ENCODE assay signal across 10 cellular contexts in genomic region chr16:30357085-30357714, GRCh38. TPM values are rescaled to one million over a fixed set of nuclear protein-coding genes. Genes with fewer than 3 reads are reported as not detected.
DNase-seq lines count a peak whose midpoint lies in the region; ATAC-seq and TF ChIP-seq lines count a peak whose summit lies in the region.
"Had no signal": no experiment of that assay in that cellular context is flagged by ENCODE, and none has a peak within 500 bp of the region (broad histone marks: within the 10 kb centered on the region; RNA-seq: fewer than 3 reads in every experiment).

No MANE protein-coding gene starts in this region.

- peaks cover 32% of the 10 kb centered on the region for H3K4me1 ChIP-seq in CD4-positive, alpha-beta memory T cell (ENCODE audit: insufficient read depth, low read length)
- peaks cover 18% of the 10 kb centered on the region for H3K4me1 ChIP-seq in Loucy (ENCODE audit: insufficient read depth, low read length, poor library complexity, severe bottlenecking)

- peaks cover 76% of the 10 kb centered on the region for H3K79me2 ChIP-seq in Loucy (ENCODE audit: insufficient read depth, low read length)

- POLR2A ChIA-PET in CD4-positive, alpha-beta memory T cell (lab: Charles Lee; ENCODE audit: partially characterized antibody) = interaction anchor here (0.6 to 7.2 kb wide), 9 partner anchors 9 to 292 kb away, joined by 3 to 59 read pairs (median 7); partner anchors contain the start of genes ALDOA, SEPTIN1, TBC1D10B and TBX6

- H3F3A ChIP-seq in Loucy (ENCODE audit: low read depth) = no peaks in the 10 kb centered on the region

- peak overlapping the region; percentile 92 for H3K4me2 ChIP-seq in Loucy (ENCODE audit: low read depth, low read length, poor library complexity, severe bottlenecking)

- H3K36me3 Mint-ChIP-seq in CD4-positive, alpha-beta memory T cell = peaks cover 12 to 62% of the 10 kb centered on the region in 2 donors
- H3K36me3 Mint-ChIP-seq in brain (peaks cover 33% of the 10 kb centered on the region), nephron progenitor cell (ENCODE audit: low read depth) (peaks cover 36% of the 10 kb centered on the region)

- H3K4me3 Mint-ChIP-seq in CD4-positive, alpha-beta memory T cell = no peak overlapping the region
- peak overlapping the region; percentile 4 to 97 (median 36) for H3K4me3 Mint-ChIP-seq in brain
- H3K4me3 Mint-ChIP-seq in nephron progenitor cell = no peak overlapping the region

- peaks cover 15 to 42% (median 24%) of the 10 kb centered on the region in 4 donors for H3K4me1 Mint-ChIP-seq in CD4-positive, alpha-beta memory T cell
- H3K4me1 Mint-ChIP-seq in brain (peaks cover 47% of the 10 kb centered on the region), nephron progenitor cell (peaks cover 64% of the 10 kb centered on the region)

- no peaks in the 10 kb centered on the region for H3K9me3 ChIP-seq in CD4-positive, alpha-beta memory T cell (ENCODE audit: control insufficient read depth in 1 of 2, low read length in 2 of 2)
- no peaks in the 10 kb centered on the region for H3K9me3 ChIP-seq in Loucy (ENCODE audit: insufficient read depth, low read depth, low read length)

- no peaks in the 10 kb centered on the region for H3K27me3 ChIP-seq in CD4-positive, alpha-beta memory T cell (ENCODE audit: insufficient read depth, low read length)
- no peaks in the 10 kb centered on the region for H3K27me3 ChIP-seq in Loucy (ENCODE audit: insufficient read depth, low read length, poor library complexity, severe bottlenecking)

- TF ChIP-seq CTCF in Loucy (conservative IDR thresholded peaks at IDR 0.05; ENCODE audit: low read length) = no peak
- TF ChIP-seq CTCF in brain (conservative IDR thresholded peaks at IDR 0.05) = no peak
- no peak for TF ChIP-seq CTCF in nephron progenitor cell (IDR thresholded peaks at IDR 0.05)

- ATAC-seq in HG02763 (IDR thresholded peaks at IDR 0.05; ENCODE audit: unreplicated experiment) = no peak

- H2AFZ ChIP-seq in Loucy (ENCODE audit: low read length) = no peak overlapping the region

- H3K9me3 Mint-ChIP-seq in CD4-positive, alpha-beta memory T cell = no peaks in the 10 kb centered on the region
- H3K9me3 Mint-ChIP-seq in brain = peaks cover 0 to 3% (median 0%) of the 10 kb centered on the region in 5 experiments
- H3K9me3 Mint-ChIP-seq in nephron progenitor cell = no peaks in the 10 kb centered on the region

- peak overlapping the region; percentile 88 for H3K9ac ChIP-seq in Loucy (ENCODE audit: low read depth, low read length, poor library complexity, severe bottlenecking)

- H3K27ac ChIP-seq in CD4-positive, alpha-beta memory T cell (ENCODE audit: low read depth, low read length) = no peak overlapping the region

- peaks cover 12% of the 10 kb centered on the region for H4K20me1 ChIP-seq in Loucy (ENCODE audit: insufficient read depth, low read length, poor library complexity, severe bottlenecking)

- peaks cover 37% of the 10 kb centered on the region for H3K36me3 ChIP-seq in CD4-positive, alpha-beta memory T cell (ENCODE audit: insufficient read depth, low read length)
- H3K36me3 ChIP-seq in Loucy (ENCODE audit: insufficient read depth, low read length) = peaks cover 40% of the 10 kb centered on the region; the same call in 1 of the 2 replicates

- CTCF ChIA-PET in CD4-positive, alpha-beta memory T cell (lab: Charles Lee; ENCODE audit: partially characterized antibody) = interaction anchor here (1.0 to 3.0 kb wide), 2 partner anchors 52 to 206 kb away, joined by 3 to 13 read pairs; no protein-coding TSS in a partner anchor

- H3K27me3 Mint-ChIP-seq in CD4-positive, alpha-beta memory T cell = no peaks in the 10 kb centered on the region
- peaks cover 11% of the 10 kb centered on the region for H3K27me3 Mint-ChIP-seq in brain
- H3K27me3 Mint-ChIP-seq in nephron progenitor cell (ENCODE audit: low read depth, poor library complexity) = peaks cover 6% of the 10 kb centered on the region

- intact Hi-C loops in CD4-positive, alpha-beta memory T cell (cut with micrococcal nuclease) = no loop called here

- peak overlapping the region in 6 of 7 donors; percentile 56 to 99 (median 74) for H3K27ac Mint-ChIP-seq in CD4-positive, alpha-beta memory T cell
- peak overlapping the region in 4 of 5 experiments; percentile 59 to 100 (median 80) for H3K27ac Mint-ChIP-seq in brain
- H3K27ac Mint-ChIP-seq in nephron progenitor cell = peak overlapping the region; percentile 92

- no peaks in the 10 kb centered on the region for H3K9me2 ChIP-seq in Loucy (replicated peaks; ENCODE audit: low read depth, low read length)

- DNase-seq in CD4-positive, alpha-beta memory T cell = no peak
- DNase-seq in nephron progenitor cell = no peak
- no peak for DNase-seq in stimulated activated CD4-positive, alpha-beta T cell treated with anti-CD3 and anti-CD28 coated beads, Interleukin-4, amount 100 ng/mL, for 4 hours
- no peak for DNase-seq in SW480 (ENCODE audit: low spot score)
- no peak for DNase-seq in COR-L47 (lab: John Stamatoyannopoulos, UW)
- DNase-seq: activated CD4-positive, alpha-beta T cell treated with anti-CD3 and anti-CD28 coated beads for 4 hours; NCI-H446 treated with DMSO at 0.1 percent for 48 hours had no signal

- H3K4me3 ChIP-seq in CD4-positive, alpha-beta memory T cell (ENCODE audit: low read length in 2 of 2) = no peak overlapping the region
- H3K4me3 ChIP-seq in Loucy (ENCODE audit: low read length, poor library complexity, severe bottlenecking) = peak overlapping the region; percentile 90

RNA-seq across cellular contexts. Expression of gene CD2BP2, which starts 2.1 kb away (rescaled TPM):
- 10 to 100 TPM; 72.9 to 79.4 TPM for total RNA-seq in CD4-positive, alpha-beta memory T cell
- polyA plus RNA-seq in CD4-positive, alpha-beta memory T cell = 10 to 100 TPM; 23.7 to 24.4 TPM
- polyA plus RNA-seq in brain (ENCODE audit: insufficient read depth, low read depth, low replicate concordance) = 90.9 TPM

RNA-seq across cellular contexts. Expression of gene TBC1D10B, which starts 13.1 kb away (rescaled TPM):
- 10 to 100 TPM; 47.0 to 55.3 TPM for total RNA-seq in CD4-positive, alpha-beta memory T cell
- 10 to 100 TPM in 1 of 2 donors, 1 to 10 TPM in 1; 8.5 to 16.1 TPM for polyA plus RNA-seq in CD4-positive, alpha-beta memory T cell
- 93.7 TPM for polyA plus RNA-seq in brain (ENCODE audit: insufficient read depth, low read depth, low replicate concordance)

RNA-seq across cellular contexts. Expression of gene MYL11, which starts 17.4 kb away (rescaled TPM):
- total RNA-seq in CD4-positive, alpha-beta memory T cell = 1 to 10 TPM in 1 of 2 experiments, not detected in 1; 1.3 TPM
- polyA plus RNA-seq in CD4-positive, alpha-beta memory T cell = 1 to 10 TPM in 1 of 2 donors, not detected in 1; 1.1 TPM
- polyA plus RNA-seq in brain (ENCODE audit: insufficient read depth, low read depth, low replicate concordance) = not detected

RNA-seq across cellular contexts. Expression of gene SEPTIN1, which starts 25.2 kb away (rescaled TPM):
- 100 to 1,000 TPM; 198 to 206 TPM for total RNA-seq in CD4-positive, alpha-beta memory T cell
- polyA plus RNA-seq in CD4-positive, alpha-beta memory T cell = 100 to 1,000 TPM; 210 to 212 TPM
- 4.8 TPM for polyA plus RNA-seq in brain (ENCODE audit: insufficient read depth, low read depth, low replicate concordance)

RNA-seq across cellular contexts. Expression of gene ZNF48, which starts 38.0 kb away (rescaled TPM):
- total RNA-seq in CD4-positive, alpha-beta memory T cell = 10 to 100 TPM; 15.8 to 16.7 TPM
- polyA plus RNA-seq in CD4-positive, alpha-beta memory T cell = 10 to 100 TPM in 1 of 2 donors, 1 to 10 TPM in 1; 5.5 to 10.7 TPM
- polyA plus RNA-seq in brain (ENCODE audit: insufficient read depth, low read depth, low replicate concordance) = 34.3 TPM

Comparison
In these comparisons a context has a peak if more than half of its experiments do, and no peak if none do; other contexts are left out.
1. H3K4me3 Mint-ChIP-seq: peak in brain (5 of 5); none in CD4-positive, alpha-beta memory T cell (0 of 8) and nephron progenitor cell (single experiment).
2. Peak in every context shown above with its lines, with median percentiles within 50 percentile points of each other: H3K27ac Mint-ChIP-seq.